12 cellular contexts compared by ENCODE assay signal in genomic region chr12:112998997-112999767, GRCh38. TPM values are rescaled to one million over a fixed set of nuclear protein-coding genes. Genes with fewer than 3 reads are reported as not detected.
DNase-seq lines count a peak whose midpoint lies in the region; ATAC-seq lines count a peak whose summit lies in the region.
"Had no signal": no experiment of that assay in that cellular context is flagged by ENCODE, and none has a peak within 500 bp of the region (broad histone marks: within the 10 kb centered on the region; RNA-seq: fewer than 3 reads in every experiment).

No MANE protein-coding gene starts in this region.

- CTCF ChIA-PET in activated CD4-positive, alpha-beta memory T cell treated with anti-CD3 and anti-CD28 coated beads, Interleukin-2, amount 10 ng/mL, durations not matched to agents 7 days and 5 days (lab: Charles Lee), result interaction anchor here (2.4 kb wide), 1 partner anchor 9 kb away, joined by 7 read pairs; no protein-coding TSS in a partner anchor

- no peak for DNase-seq in activated T-helper 1 cell treated with anti-CD3 and anti-CD28 coated beads, Interleukin-12 subunit alpha, Interleukin-12 subunit beta, Interleukin-2, Interleukin-4 antibody, amounts not matched to agents 30 ng/mL and 10 ng/mL and 1 ng/mL, durations not matched to agents 14 hours and 24 hours and 36 hours (ENCODE audit: low spot score)
- DNase-seq in AML-193 (lab: John Stamatoyannopoulos, UW) (no peak), Right ventricle myocardium inferior (ENCODE audit: missing footprints) (no peak)
- no peak for DNase-seq in activated CD4-positive, alpha-beta memory T cell treated with anti-CD3 and anti-CD28 coated beads, Interleukin-2, amount 10 ng/mL, durations not matched to agents 7 days and 5 days
- no peak for DNase-seq in activated T-cell treated with anti-CD3 and anti-CD28 coated beads, Interleukin-2, amount 50 U/mL, for 1 hour
- DNase-seq: activated naive CD4-positive, alpha-beta T cell treated with anti-CD3 and anti-CD28 coated beads, Interleukin-2, amount 10 ng/mL, durations not matched to agents 7 days and 5 days; HFFc6; MV-4-11 had no signal

- peaks cover 7% of the 10 kb centered on the region for H3K9me3 Mint-ChIP-seq in activated T-helper 1 cell treated with anti-CD3 and anti-CD28 coated beads, Interleukin-12 subunit alpha, Interleukin-12 subunit beta, Interleukin-2, Interleukin-4 antibody, amounts not matched to agents 30 ng/mL and 10 ng/mL and 1 ng/mL, durations not matched to agents 14 hours and 24 hours and 36 hours
- no peaks in the 10 kb centered on the region for H3K9me3 Mint-ChIP-seq in activated CD4-positive, alpha-beta memory T cell treated with anti-CD3 and anti-CD28 coated beads, Interleukin-2, amount 10 ng/mL, durations not matched to agents 7 days and 5 days
- H3K9me3 Mint-ChIP-seq: HFFc6 had no signal

- H3K36me3 Mint-ChIP-seq in activated T-helper 1 cell treated with anti-CD3 and anti-CD28 coated beads, Interleukin-12 subunit alpha, Interleukin-12 subunit beta, Interleukin-2, Interleukin-4 antibody, amounts not matched to agents 30 ng/mL and 10 ng/mL and 1 ng/mL, durations not matched to agents 14 hours and 24 hours and 36 hours (ENCODE audit: low read depth), result peaks cover 81% of the 10 kb centered on the region
- peaks cover 94% of the 10 kb centered on the region for H3K36me3 Mint-ChIP-seq in activated CD4-positive, alpha-beta memory T cell treated with anti-CD3 and anti-CD28 coated beads, Interleukin-2, amount 10 ng/mL, durations not matched to agents 7 days and 5 days (ENCODE audit: low read depth)

- H3K27ac Mint-ChIP-seq in activated T-helper 1 cell treated with anti-CD3 and anti-CD28 coated beads, Interleukin-12 subunit alpha, Interleukin-12 subunit beta, Interleukin-2, Interleukin-4 antibody, amounts not matched to agents 30 ng/mL and 10 ng/mL and 1 ng/mL, durations not matched to agents 14 hours and 24 hours and 36 hours, result peak overlapping the region; percentile 8
- no peak overlapping the region for H3K27ac Mint-ChIP-seq in activated CD4-positive, alpha-beta memory T cell treated with anti-CD3 and anti-CD28 coated beads, Interleukin-2, amount 10 ng/mL, durations not matched to agents 7 days and 5 days
- H3K27ac Mint-ChIP-seq: activated naive CD4-positive, alpha-beta T cell treated with anti-CD3 and anti-CD28 coated beads, Interleukin-2, amount 10 ng/mL, durations not matched to agents 7 days and 5 days; HFFc6; T-helper 1 cell treated with Interleukin-12 subunit alpha and Interleukin-12 subunit beta and Interleukin-4 antibody, amounts not matched to agents 30 μg/mL and 1 μg/mL, for 36 hours had no signal

- intact Hi-C loops in activated T-helper 1 cell treated with anti-CD3 and anti-CD28 coated beads, Interleukin-12 subunit alpha, Interleukin-12 subunit beta, Interleukin-2, Interleukin-4 antibody, amounts not matched to agents 30 ng/mL and 10 ng/mL and 1 ng/mL, durations not matched to agents 14 hours and 24 hours and 36 hours (cut with micrococcal nuclease), result no loop called here
- intact Hi-C loops in Right ventricle myocardium inferior (cut with DNase I), result no loop called here

- H3K4me3 Mint-ChIP-seq in activated T-helper 1 cell treated with anti-CD3 and anti-CD28 coated beads, Interleukin-12 subunit alpha, Interleukin-12 subunit beta, Interleukin-2, Interleukin-4 antibody, amounts not matched to agents 30 ng/mL and 10 ng/mL and 1 ng/mL, durations not matched to agents 14 hours and 24 hours and 36 hours, result no peak overlapping the region
- no peak overlapping the region for H3K4me3 Mint-ChIP-seq in activated CD4-positive, alpha-beta memory T cell treated with anti-CD3 and anti-CD28 coated beads, Interleukin-2, amount 10 ng/mL, durations not matched to agents 7 days and 5 days
- H3K4me3 Mint-ChIP-seq: activated naive CD4-positive, alpha-beta T cell treated with anti-CD3 and anti-CD28 coated beads, Interleukin-2, amount 10 ng/mL, durations not matched to agents 7 days and 5 days; HFFc6; T-helper 1 cell treated with Interleukin-12 subunit alpha and Interleukin-12 subunit beta and Interleukin-4 antibody, amounts not matched to agents 30 μg/mL and 1 μg/mL, for 36 hours had no signal

- H3K4me1 Mint-ChIP-seq in activated T-helper 1 cell treated with anti-CD3 and anti-CD28 coated beads, Interleukin-12 subunit alpha, Interleukin-12 subunit beta, Interleukin-2, Interleukin-4 antibody, amounts not matched to agents 30 ng/mL and 10 ng/mL and 1 ng/mL, durations not matched to agents 14 hours and 24 hours and 36 hours (ENCODE audit: low read depth), result peaks cover 6% of the 10 kb centered on the region
- peaks cover 6% of the 10 kb centered on the region for H3K4me1 Mint-ChIP-seq in activated CD4-positive, alpha-beta memory T cell treated with anti-CD3 and anti-CD28 coated beads, Interleukin-2, amount 10 ng/mL, durations not matched to agents 7 days and 5 days
- H3K4me1 Mint-ChIP-seq: activated naive CD4-positive, alpha-beta T cell treated with anti-CD3 and anti-CD28 coated beads, Interleukin-2, amount 10 ng/mL, durations not matched to agents 7 days and 5 days had no signal

- no peaks in the 10 kb centered on the region for H3K27me3 Mint-ChIP-seq in activated T-helper 1 cell treated with anti-CD3 and anti-CD28 coated beads, Interleukin-12 subunit alpha, Interleukin-12 subunit beta, Interleukin-2, Interleukin-4 antibody, amounts not matched to agents 30 ng/mL and 10 ng/mL and 1 ng/mL, durations not matched to agents 14 hours and 24 hours and 36 hours (ENCODE audit: insufficient read depth)
- no peaks in the 10 kb centered on the region for H3K27me3 Mint-ChIP-seq in activated CD4-positive, alpha-beta memory T cell treated with anti-CD3 and anti-CD28 coated beads, Interleukin-2, amount 10 ng/mL, durations not matched to agents 7 days and 5 days
- H3K27me3 Mint-ChIP-seq: activated naive CD4-positive, alpha-beta T cell treated with anti-CD3 and anti-CD28 coated beads, Interleukin-2, amount 10 ng/mL, durations not matched to agents 7 days and 5 days had no signal

- POLR2A ChIA-PET in activated CD4-positive, alpha-beta memory T cell treated with anti-CD3 and anti-CD28 coated beads, Interleukin-2, amount 10 ng/mL, durations not matched to agents 7 days and 5 days (lab: Charles Lee), result no interaction called here

- ATAC-seq in GM18511 (IDR thresholded peaks at IDR 0.05; ENCODE audit: unreplicated experiment) (peak; percentile 72), GM21528 (IDR thresholded peaks at IDR 0.05; ENCODE audit: low FRiP score, unreplicated experiment) (peak; percentile 90), HG03378 (IDR thresholded peaks at IDR 0.05; ENCODE audit: unreplicated experiment) (peak; percentile 50), Right ventricle myocardium inferior (no peak)

RNA-seq across cellular contexts. Expression of gene OAS2, which starts 20.9 kb away (rescaled TPM):
- 113 and 119 TPM in 2 replicates for total RNA-seq in activated T-helper 1 cell treated with anti-CD3 and anti-CD28 coated beads, Interleukin-12 subunit alpha, Interleukin-12 subunit beta, Interleukin-2, Interleukin-4 antibody, amounts not matched to agents 30 ng/mL and 10 ng/mL and 1 ng/mL, durations not matched to agents 14 hours and 24 hours and 36 hours
- 5.0 TPM for total RNA-seq in Right ventricle myocardium inferior
- total RNA-seq in activated CD4-positive, alpha-beta memory T cell treated with anti-CD3 and anti-CD28 coated beads, Interleukin-2, amount 10 ng/mL, durations not matched to agents 7 days and 5 days, result 100 to 1,000 TPM; 327 to 331 TPM

RNA-seq across cellular contexts. Expression of gene DTX1, which starts 57.3 kb away (rescaled TPM):
- total RNA-seq in activated T-helper 1 cell treated with anti-CD3 and anti-CD28 coated beads, Interleukin-12 subunit alpha, Interleukin-12 subunit beta, Interleukin-2, Interleukin-4 antibody, amounts not matched to agents 30 ng/mL and 10 ng/mL and 1 ng/mL, durations not matched to agents 14 hours and 24 hours and 36 hours, result 0.29 TPM in 2 replicates
- 3.7 TPM for total RNA-seq in Right ventricle myocardium inferior
- under 1 TPM in 1 of 2 experiments, not detected in 1; 0.18 TPM for total RNA-seq in activated CD4-positive, alpha-beta memory T cell treated with anti-CD3 and anti-CD28 coated beads, Interleukin-2, amount 10 ng/mL, durations not matched to agents 7 days and 5 days
- total RNA-seq: HFFc6 had no signal

Comparison
In these comparisons a context has a peak if more than half of its experiments do, and no peak if none do; other contexts are left out.
1. RNA of gene OAS2, which starts 20.9 kb away (total RNA-seq): 327 to 331 TPM in activated CD4-positive, alpha-beta memory T cell treated with anti-CD3 and anti-CD28 coated beads, Interleukin-2, amount 10 ng/mL, durations not matched to agents 7 days and 5 days and 113 to 119 TPM in activated T-helper 1 cell treated with anti-CD3 and anti-CD28 coated beads, Interleukin-12 subunit alpha, Interleukin-12 subunit beta, Interleukin-2, Interleukin-4 antibody, amounts not matched to agents 30 ng/mL and 10 ng/mL and 1 ng/mL, durations not matched to agents 14 hours and 24 hours and 36 hours; 5.0 TPM in Right ventricle myocardium inferior (single experiment); every median in the first group is over 10 times any median in the second.